ENCODE assay signal across 8 cellular contexts in the genomic region with DNA sequence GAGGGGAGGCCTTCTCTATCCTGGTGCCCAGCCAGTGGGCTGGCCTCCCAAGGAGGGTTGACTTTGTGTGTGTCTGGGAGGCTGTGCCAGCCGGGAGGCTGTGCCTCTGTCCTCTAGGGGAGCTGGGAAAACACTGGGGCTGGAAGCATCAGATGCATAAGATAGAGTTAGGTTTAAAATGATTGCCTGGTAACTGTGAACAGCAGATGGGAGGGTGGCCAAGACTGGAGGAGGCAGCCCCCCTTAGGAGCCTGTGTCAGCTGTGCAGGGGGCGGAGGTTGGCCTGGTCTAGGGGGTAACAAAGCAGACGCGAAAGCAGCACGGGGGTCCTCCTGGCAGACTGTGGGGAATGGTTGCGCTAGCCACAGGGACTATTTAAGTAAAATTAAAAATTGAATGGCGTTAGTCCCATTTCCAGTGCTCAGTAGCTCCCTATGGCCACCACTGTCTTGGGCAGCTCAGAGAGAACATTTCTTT. TPM values are rescaled to one million over a fixed set of nuclear protein-coding genes. Genes with fewer than 3 reads are reported as not detected.
DNase-seq lines count a peak whose midpoint lies in the region; ATAC-seq and TF ChIP-seq lines count a peak whose summit lies in the region.

No MANE protein-coding gene starts in this region.

- H3K4me3 ChIP-seq in foreskin fibroblast (ENCODE audit: low read depth in 1 of 2, low read length in 2 of 2) (peak overlapping the region; percentile 78 to 86), sigmoid colon (peak overlapping the region; percentile 54 to 91 (median 86))

- peaks cover 7 to 38% (median 12%) of the 10 kb centered on the region in 4 donors for H3K36me3 ChIP-seq in sigmoid colon

- no peaks in the 10 kb centered on the region for H3K27me3 Mint-ChIP-seq in activated CD4-positive, alpha-beta T cell treated with anti-CD3 and anti-CD28 coated beads, Interleukin-2, amount 10 ng/mL, durations not matched to agents 7 days and 5 days
- no peaks in the 10 kb centered on the region for H3K27me3 Mint-ChIP-seq in T-cell

- H3K4me1 ChIP-seq in sigmoid colon: peaks cover 0 to 25% (median 18%) of the 10 kb centered on the region in 4 donors

- no peak for DNase-seq in activated CD4-positive, alpha-beta T cell treated with anti-CD3 and anti-CD28 coated beads, Interleukin-2, amount 10 ng/mL, durations not matched to agents 7 days and 5 days
- DNase-seq in activated CD4-positive, alpha-beta T cell treated with anti-CD3 and anti-CD28 coated beads, Interleukin-2, amount 50 U/mL, for 1 hour: no peak
- DNase-seq in T-cell: no peak
- DNase-seq in foreskin fibroblast: peak in 1 of 2 donors; percentile 64
- DNase-seq in sigmoid colon: no peak
- no peak for DNase-seq in NCI-H1417 treated with DMSO at 0.1 percent for 48 hours (lab: John Stamatoyannopoulos, UW)
- DNase-seq in NCI-H69 (lab: John Stamatoyannopoulos, UW): no peak
- DNase-seq in iPS-NIHi11 (ENCODE audit: low spot score): no peak

- no peaks in the 10 kb centered on the region for H3K27me3 ChIP-seq in sigmoid colon

- intact Hi-C loops in sigmoid colon (cut with DNase I): loop anchor here (2.0 to 10.0 kb wide), 5 partner anchors 32 to 348 kb away; a partner anchor contains a TSS

- peak overlapping the region in 3 of 4 donors; percentile 86 to 95 (median 94) for H3K27ac ChIP-seq in sigmoid colon

- no peaks in the 10 kb centered on the region for H3K9me3 ChIP-seq in sigmoid colon

- WGBS in sigmoid colon, 2 donors: 64 to 72% methylated on average over 7 of the region's 7 CpGs

- no peak for TF ChIP-seq POLR2A in sigmoid colon (IDR thresholded peaks at IDR 0.05)

- peaks cover 25% of the 10 kb centered on the region for H3K4me1 Mint-ChIP-seq in activated CD4-positive, alpha-beta T cell treated with anti-CD3 and anti-CD28 coated beads, Interleukin-2, amount 10 ng/mL, durations not matched to agents 7 days and 5 days
- peaks cover 21 to 31% (median 26%) of the 10 kb centered on the region in 3 donors for H3K4me1 Mint-ChIP-seq in T-cell

- H3K4me3 Mint-ChIP-seq in activated CD4-positive, alpha-beta T cell treated with anti-CD3 and anti-CD28 coated beads, Interleukin-2, amount 10 ng/mL, durations not matched to agents 7 days and 5 days: peak overlapping the region; percentile 83
- peak overlapping the region; percentile 77 to 84 (median 81) for H3K4me3 Mint-ChIP-seq in T-cell

- POLR2A ChIA-PET in activated CD4-positive, alpha-beta T cell treated with anti-CD3 and anti-CD28 coated beads, Interleukin-2, amount 10 ng/mL, durations not matched to agents 7 days and 5 days (lab: Charles Lee): no interaction called here
- POLR2A ChIA-PET in T-cell (lab: Charles Lee): no interaction called here

- CTCF ChIA-PET in activated CD4-positive, alpha-beta T cell treated with anti-CD3 and anti-CD28 coated beads, Interleukin-2, amount 10 ng/mL, durations not matched to agents 7 days and 5 days (lab: Charles Lee): interaction anchor here (0.6 to 6.0 kb wide), 8 partner anchors 9 to 363 kb away, joined by 3 to 37 read pairs (median 8); a partner anchor contains a TSS
- CTCF ChIA-PET in T-cell (lab: Charles Lee): interaction anchor here in 1 of 2 donors (1.6 kb wide), 1 partner anchor 175 kb away, joined by 4 read pairs; no protein-coding TSS in a partner anchor

- no peak for TF ChIP-seq EP300 in sigmoid colon (IDR thresholded peaks at IDR 0.05)

- H3K9me3 Mint-ChIP-seq in activated CD4-positive, alpha-beta T cell treated with anti-CD3 and anti-CD28 coated beads, Interleukin-2, amount 10 ng/mL, durations not matched to agents 7 days and 5 days: peaks cover 7% of the 10 kb centered on the region
- no peaks in the 10 kb centered on the region for H3K9me3 Mint-ChIP-seq in T-cell

- peak overlapping the region; percentile 72 for H3K27ac Mint-ChIP-seq in activated CD4-positive, alpha-beta T cell treated with anti-CD3 and anti-CD28 coated beads, Interleukin-2, amount 10 ng/mL, durations not matched to agents 7 days and 5 days
- peak overlapping the region; percentile 74 to 86 for H3K27ac Mint-ChIP-seq in T-cell

- ATAC-seq in T-cell (replicated peaks in 1 of 4): no peak

- TF ChIP-seq CTCF in foreskin fibroblast (IDR thresholded peaks at IDR 0.05; ENCODE audit: low read depth, low read length): no peak
- TF ChIP-seq CTCF in sigmoid colon (IDR thresholded peaks at IDR 0.05): no peak

- H3K36me3 Mint-ChIP-seq in activated CD4-positive, alpha-beta T cell treated with anti-CD3 and anti-CD28 coated beads, Interleukin-2, amount 10 ng/mL, durations not matched to agents 7 days and 5 days (ENCODE audit: low read depth): peaks cover 31% of the 10 kb centered on the region
- peaks cover 23% of the 10 kb centered on the region for H3K36me3 Mint-ChIP-seq in T-cell

RNA-seq across cellular contexts. Expression of a gene that starts 1.3 kb away (rescaled TPM):
- total RNA-seq in activated CD4-positive, alpha-beta T cell treated with anti-CD3 and anti-CD28 coated beads, Interleukin-2, amount 10 ng/mL, durations not matched to agents 7 days and 5 days: 10 to 100 TPM; 39.9 to 45.4 TPM
- 10 to 100 TPM; 63.0 to 98.0 (median 77.4) TPM for total RNA-seq in T-cell
- total RNA-seq in sigmoid colon: 10 to 100 TPM; 21.1 to 49.8 (median 29.9) TPM
- 10 to 100 TPM in 2 of 3 donors, 1 to 10 TPM in 1; 9.6 to 31.8 (median 20.1) TPM for polyA plus RNA-seq in sigmoid colon

RNA-seq across cellular contexts. Expression of a gene that starts 16.6 kb away (rescaled TPM):
- total RNA-seq in activated CD4-positive, alpha-beta T cell treated with anti-CD3 and anti-CD28 coated beads, Interleukin-2, amount 10 ng/mL, durations not matched to agents 7 days and 5 days: 10 to 100 TPM; 79.7 to 87.0 TPM
- total RNA-seq in T-cell (10 to 100 TPM; 11.6 to 23.6 (median 18.2) TPM), sigmoid colon (10 to 100 TPM in 2 of 4 donors, 1 to 10 TPM in 2; 7.4 to 13.8 (median 10.8) TPM)
- 10 to 100 TPM; 18.6 to 53.0 (median 23.8) TPM for polyA plus RNA-seq in sigmoid colon

RNA-seq across cellular contexts. Expression of a gene that starts 31.3 kb away (rescaled TPM):
- 10 to 100 TPM; 18.5 to 29.2 TPM for total RNA-seq in activated CD4-positive, alpha-beta T cell treated with anti-CD3 and anti-CD28 coated beads, Interleukin-2, amount 10 ng/mL, durations not matched to agents 7 days and 5 days
- 10 to 100 TPM; 48.6 to 58.3 (median 54.0) TPM for total RNA-seq in T-cell
- 10 to 100 TPM; 10.7 to 26.9 (median 13.3) TPM for total RNA-seq in sigmoid colon
- 10 to 100 TPM in 1 of 3 donors, 1 to 10 TPM in 2; 6.0 to 36.9 (median 8.6) TPM for polyA plus RNA-seq in sigmoid colon
